In genomic region chr16:67988675-67989074, GRCh38 we compare ENCODE assay signal across 18 cellular contexts. TPM values are rescaled to one million over a fixed set of nuclear protein-coding genes. Genes with fewer than 3 reads are reported as not detected.
"Had no signal": no experiment of that assay in that cellular context is flagged by ENCODE, and none has a peak within 500 bp of the region (broad histone marks: within the 10 kb centered on the region; RNA-seq: fewer than 3 reads in every experiment).

No MANE protein-coding gene starts in this region.

- ATAC-seq: left cardiac atrium; sciatic nerve; stimulated activated naive CD8-positive, alpha-beta T cell treated with anti-CD3 and anti-CD28 coated beads, Interleukin-15, amount 100 ng/mL, for 72 hours had no signal

- H3K27me3 Mint-ChIP-seq: activated naive CD8-positive, alpha-beta T cell treated with anti-CD3 and anti-CD28 coated beads, Interleukin-2, amount 10 ng/mL, durations not matched to agents 7 days and 5 days; stimulated activated naive CD8-positive, alpha-beta T cell treated with anti-CD3 and anti-CD28 coated beads, Interleukin-15, amount 100 ng/mL, for 72 hours had no signal

- DNase-seq: activated CD4-positive, alpha-beta T cell treated with anti-CD3 and anti-CD28 coated beads for 4 hours; activated naive CD8-positive, alpha-beta T cell treated with anti-CD3 and anti-CD28 coated beads, Interleukin-2, amount 10 ng/mL, durations not matched to agents 7 days and 5 days; aorta; immature natural killer cell; left cardiac atrium; occipital lobe; stimulated activated naive CD8-positive, alpha-beta T cell treated with anti-CD3 and anti-CD28 coated beads, Interleukin-15, amount 100 ng/mL, for 72 hours; T1000; WERI-Rb-1 had no signal

- H3K27ac ChIP-seq: esophagus muscularis mucosa, thoracic aorta, WERI-Rb-1 had no signal

- H3K9me3 Mint-ChIP-seq: activated naive CD8-positive, alpha-beta T cell treated with anti-CD3 and anti-CD28 coated beads, Interleukin-2, amount 10 ng/mL, durations not matched to agents 7 days and 5 days; activated T-helper 2 cell treated with anti-CD3 and anti-CD28 coated beads, Interferon-gamma antibody, Interleukin-2, Interleukin-4, amounts not matched to agents 10 μg/mL and 5 μg/mL and 100 μg/mL, durations not matched to agents 14 hours and 24 hours and 36 hours; immature natural killer cell; stimulated activated naive CD8-positive, alpha-beta T cell treated with anti-CD3 and anti-CD28 coated beads, Interleukin-15, amount 100 ng/mL, for 72 hours had no signal

- H3K36me3 ChIP-seq: esophagus muscularis mucosa, thoracic aorta, WERI-Rb-1 had no signal

- H3K4me3 ChIP-seq: esophagus muscularis mucosa, lung, thoracic aorta had no signal

- H3K4me3 Mint-ChIP-seq: activated naive CD8-positive, alpha-beta T cell treated with anti-CD3 and anti-CD28 coated beads, Interleukin-2, amount 10 ng/mL, durations not matched to agents 7 days and 5 days; immature natural killer cell; stimulated activated naive CD8-positive, alpha-beta T cell treated with anti-CD3 and anti-CD28 coated beads, Interleukin-15, amount 100 ng/mL, for 72 hours had no signal

- H3K9me3 ChIP-seq: esophagus muscularis mucosa, thoracic aorta had no signal

- H3K36me3 Mint-ChIP-seq: activated naive CD8-positive, alpha-beta T cell treated with anti-CD3 and anti-CD28 coated beads, Interleukin-2, amount 10 ng/mL, durations not matched to agents 7 days and 5 days had no signal

- H3K27ac Mint-ChIP-seq: activated T-helper 2 cell treated with anti-CD3 and anti-CD28 coated beads, Interferon-gamma antibody, Interleukin-2, Interleukin-4, amounts not matched to agents 10 μg/mL and 5 μg/mL and 100 μg/mL, durations not matched to agents 14 hours and 24 hours and 36 hours had no signal

RNA-seq across cellular contexts. Expression of gene DPEP3, which starts 8.4 kb away (rescaled TPM):
- total RNA-seq: activated T-helper 2 cell treated with anti-CD3 and anti-CD28 coated beads, Interferon-gamma antibody, Interleukin-2, Interleukin-4, amounts not matched to agents 10 μg/mL and 5 μg/mL and 100 μg/mL, durations not matched to agents 14 hours and 24 hours and 36 hours; aorta; bronchial epithelial cell; fibroblast of villous mesenchyme; left cardiac atrium; occipital lobe; progenitor cell of endocrine pancreas; sciatic nerve; thoracic aorta; ureter had no signal
- polyA plus RNA-seq: aorta had no signal

RNA-seq across cellular contexts. Expression of gene DPEP2, which starts 10.6 kb away (rescaled TPM):
- total RNA-seq: bronchial epithelial cell, occipital lobe, progenitor cell of endocrine pancreas had no signal

RNA-seq across cellular contexts. Expression of gene DPEP2NB, which starts 27.0 kb away (rescaled TPM):
- total RNA-seq: activated naive CD8-positive, alpha-beta T cell treated with anti-CD3 and anti-CD28 coated beads, Interleukin-2, amount 10 ng/mL, durations not matched to agents 7 days and 5 days; activated T-helper 2 cell treated with anti-CD3 and anti-CD28 coated beads, Interferon-gamma antibody, Interleukin-2, Interleukin-4, amounts not matched to agents 10 μg/mL and 5 μg/mL and 100 μg/mL, durations not matched to agents 14 hours and 24 hours and 36 hours; aorta; bronchial epithelial cell; esophagus muscularis mucosa; left cardiac atrium; lung; occipital lobe; progenitor cell of endocrine pancreas; sciatic nerve; thoracic aorta; ureter had no signal
- polyA plus RNA-seq: aorta, immature natural killer cell, lung had no signal
